8 cellular contexts compared by ENCODE assay signal in genomic region chr7:44018857-44019807, GRCh38. TPM values are rescaled to one million over a fixed set of nuclear protein-coding genes. Genes with fewer than 3 reads are reported as not detected.
DNase-seq lines count a peak whose midpoint lies in the region; ATAC-seq, FAIRE-seq and TF ChIP-seq lines count a peak whose summit lies in the region.
"Not testable (repeated sequence)": the region's sequence is repeated elsewhere in the genome, so short reads cannot be mapped to it uniquely, and the experiment has no call there.

No MANE protein-coding gene starts in this region.

- TF ChIP-seq CTCF in GM12874 (IDR thresholded peaks at IDR 0.05; ENCODE audit: insufficient read depth, low read depth, low read length) (peak; percentile 76), pancreas (IDR thresholded peaks at IDR 0.05) (peak; percentile 57 to 76 (median 59)), tibial artery (IDR thresholded peaks at IDR 0.05) (peak; percentile 62 to 67)

- not testable (repeated sequence) for H3K27me3 ChIP-seq in pancreas, tibial artery

- H3K36me3 Mint-ChIP-seq in activated naive CD8-positive, alpha-beta T cell treated with anti-CD3 and anti-CD28 coated beads for 36 hours, result not testable (repeated sequence)

- DNase-seq in NCI-H1092 treated with DMSO at 0.1 percent for 48 hours (lab: John Stamatoyannopoulos, UW) (peak; percentile 97), SKM-1 (lab: John Stamatoyannopoulos, UW; ENCODE audit: unreplicated experiment) (peak; percentile 74), Right ventricle myocardium inferior (ENCODE audit: missing footprints) (peak; percentile 99), pancreas (peak; percentile 96 to 99 (median 98)), tibial artery (peak; percentile 95 to 99)
- peak; percentile 99 for DNase-seq in activated naive CD8-positive, alpha-beta T cell treated with anti-CD3 and anti-CD28 coated beads for 36 hours

- not testable (repeated sequence) for FAIRE-seq in pancreas (lab: Jason Lieb, UNC)

- H3K4me3 Mint-ChIP-seq in activated naive CD8-positive, alpha-beta T cell treated with anti-CD3 and anti-CD28 coated beads for 36 hours, result peak overlapping the region; percentile 88

- H3K27ac ChIP-seq in pancreas (peak overlapping the region in 3 of 4 donors; percentile 46 to 71 (median 55)), tibial artery (peak overlapping the region; percentile 78 to 79)

- peak overlapping the region; percentile 81 for H3K27ac Mint-ChIP-seq in activated naive CD8-positive, alpha-beta T cell treated with anti-CD3 and anti-CD28 coated beads for 36 hours

- not testable (repeated sequence) for H3K36me3 ChIP-seq in pancreas
- H3K36me3 ChIP-seq in tibial artery, result peaks cover 0 to 14% (median 10%) of the 10 kb centered on the region in 3 donors

- peaks cover 18% of the 10 kb centered on the region for H3K4me1 Mint-ChIP-seq in activated naive CD8-positive, alpha-beta T cell treated with anti-CD3 and anti-CD28 coated beads for 36 hours

- not testable (repeated sequence) for H3K27me3 Mint-ChIP-seq in activated naive CD8-positive, alpha-beta T cell treated with anti-CD3 and anti-CD28 coated beads for 36 hours

- H3K4me1 ChIP-seq in pancreas, result not testable (repeated sequence)
- peaks cover 0 to 17% (median 11%) of the 10 kb centered on the region in 4 donors for H3K4me1 ChIP-seq in tibial artery

- not testable (repeated sequence) for H3K9me3 Mint-ChIP-seq in activated naive CD8-positive, alpha-beta T cell treated with anti-CD3 and anti-CD28 coated beads for 36 hours

- H3K4me3 ChIP-seq in pancreas, result peak overlapping the region; percentile 56 to 73 (median 64)
- peak overlapping the region; percentile 71 to 84 for H3K4me3 ChIP-seq in tibial artery

- intact Hi-C loops in Right ventricle myocardium inferior (cut with DNase I); pancreas (cut with DNase I); tibial artery (cut with DNase I; ENCODE audit: low total_unique reads): not testable (repeated sequence)

- ATAC-seq in HG02678 (IDR thresholded peaks at IDR 0.05; ENCODE audit: unreplicated experiment), result peak; percentile 93
- ATAC-seq in Right ventricle myocardium inferior, result peak; percentile 98
- ATAC-seq in pancreas, result peak; percentile 97 to 99 (median 98)

- 1 to 2% methylated on average over 41 to 62 of the region's 63 CpGs for WGBS in pancreas, 2 donors

- H3K9me3 ChIP-seq in pancreas, tibial artery: not testable (repeated sequence)

RNA-seq across cellular contexts. Expression of gene SPDYE1, which starts 21.4 kb away (rescaled TPM):
- not detected for total RNA-seq in activated naive CD8-positive, alpha-beta T cell treated with anti-CD3 and anti-CD28 coated beads for 36 hours
- not detected for total RNA-seq in Right ventricle myocardium inferior
- total RNA-seq in pancreas, result under 1 TPM in 1 of 6 donors, not detected in 5; 0.09 TPM
- not detected for polyA plus RNA-seq in pancreas

RNA-seq across cellular contexts. Expression of gene DBNL, which starts 25.4 kb away (rescaled TPM):
- 100 to 1,000 TPM; 131 to 136 TPM for total RNA-seq in activated naive CD8-positive, alpha-beta T cell treated with anti-CD3 and anti-CD28 coated beads for 36 hours
- total RNA-seq in Right ventricle myocardium inferior (36.0 TPM), pancreas (10 to 100 TPM; 22.1 to 46.9 (median 30.2) TPM)
- 10 to 100 TPM; 44.9 to 53.7 TPM for polyA plus RNA-seq in pancreas

RNA-seq across cellular contexts. Expression of gene PGAM2, which starts 46.2 kb away (rescaled TPM):
- under 1 TPM; 0.34 to 0.43 TPM for total RNA-seq in activated naive CD8-positive, alpha-beta T cell treated with anti-CD3 and anti-CD28 coated beads for 36 hours
- total RNA-seq in Right ventricle myocardium inferior, result 1,123 TPM
- under 1 TPM in 5 of 6 donors, not detected in 1; 0.49 to 0.73 (median 0.59) TPM for total RNA-seq in pancreas
- polyA plus RNA-seq in pancreas, result 1 to 10 TPM; 3.3 to 6.7 TPM

Comparison
In these comparisons a context has a peak if more than half of its experiments do, and no peak if none do; other contexts are left out.
1. Peak in every context shown above with its lines: DNase-seq, ATAC-seq, H3K4me3 ChIP-seq and H3K27ac ChIP-seq.
2. RNA of gene PGAM2, which starts 46.2 kb away (total RNA-seq): 1,123 TPM in Right ventricle myocardium inferior (single experiment); 0.49 to 0.73 TPM in pancreas and 0.34 to 0.43 TPM in activated naive CD8-positive, alpha-beta T cell treated with anti-CD3 and anti-CD28 coated beads for 36 hours; every median in the first group is over 100 times any median in the second.